In the genomic region with DNA sequence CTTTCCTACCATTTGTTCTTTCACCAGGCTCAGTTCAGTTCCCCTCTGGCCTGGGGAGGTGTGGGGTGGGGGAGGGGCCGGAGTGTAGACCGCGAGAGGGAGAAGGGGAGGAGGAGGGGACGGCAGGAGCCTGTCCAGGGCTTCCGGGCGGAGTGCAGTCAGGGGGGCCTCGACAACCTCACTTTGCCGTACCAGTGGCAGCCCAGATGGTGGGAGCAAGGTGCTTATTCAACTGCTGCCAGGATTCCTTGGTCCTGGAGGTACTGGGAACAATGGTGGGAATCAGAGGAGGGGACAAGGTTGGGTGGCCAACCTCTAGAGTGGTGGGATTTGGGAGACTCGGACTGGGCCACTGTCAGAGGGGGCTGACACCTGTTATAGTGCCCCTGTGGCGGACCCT, we compare ENCODE assay signal across 1 cellular context.
TF ChIP-seq lines count a peak whose summit lies in the region.

No MANE protein-coding gene starts in this region.

TF ChIP-seq in GM12878, 131 proteins besides CTCF, POLR2A, EP300 and RAD21:
- TF ChIP-seq NKRF (conservative IDR thresholded peaks at IDR 0.05) (no peak), MTA3 (IDR thresholded peaks at IDR 0.05; ENCODE audit: borderline replicate concordance, low read length) (no peak), NFYA (IDR thresholded peaks at IDR 0.05; ENCODE audit: borderline replicate concordance, low read depth, low read length) (no peak), ZNF384 (IDR thresholded peaks at IDR 0.05; ENCODE audit: borderline replicate concordance, low read depth, low read length) (no peak), SIN3A (IDR thresholded peaks at IDR 0.05; ENCODE audit: low read depth, low read length) (no peak), IRF4 (IDR thresholded peaks at IDR 0.05; ENCODE audit: low read depth, low read length) (no peak), BRCA1 (IDR thresholded peaks at IDR 0.05; ENCODE audit: low read depth, low read length) (no peak), ZZZ3 (IDR thresholded peaks at IDR 0.05; ENCODE audit: control insufficient read depth, insufficient read length, low read depth) (no peak), ZBED1 (IDR thresholded peaks at IDR 0.05; ENCODE audit: borderline replicate concordance) (no peak), BCL11A (IDR thresholded peaks at IDR 0.05; ENCODE audit: low read depth, low read length) (no peak), BMI1 (IDR thresholded peaks at IDR 0.05; ENCODE audit: borderline replicate concordance) (no peak), WRNIP1 (IDR thresholded peaks at IDR 0.05; ENCODE audit: borderline replicate concordance, low read depth, low read length) (no peak), FOXK2 (IDR thresholded peaks at IDR 0.05) (no peak), GATAD2B (conservative IDR thresholded peaks at IDR 0.05; ENCODE audit: low read depth) (no peak)
- TF ChIP-seq, protein P1, sequence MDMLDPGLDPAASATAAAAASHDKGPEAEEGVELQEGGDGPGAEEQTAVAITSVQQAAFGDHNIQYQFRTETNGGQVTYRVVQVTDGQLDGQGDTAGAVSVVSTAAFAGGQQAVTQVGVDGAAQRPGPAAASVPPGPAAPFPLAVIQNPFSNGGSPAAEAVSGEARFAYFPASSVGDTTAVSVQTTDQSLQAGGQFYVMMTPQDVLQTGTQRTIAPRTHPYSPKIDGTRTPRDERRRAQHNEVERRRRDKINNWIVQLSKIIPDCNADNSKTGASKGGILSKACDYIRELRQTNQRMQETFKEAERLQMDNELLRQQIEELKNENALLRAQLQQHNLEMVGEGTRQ (IDR thresholded peaks at IDR 0.05; ENCODE audit: borderline replicate concordance, low read depth, low read length): no peak
